In genomic region chr10:20372748-20373147, GRCh38 we compare ENCODE assay signal across 2 cellular contexts.
TF ChIP-seq lines count a peak whose summit lies in the region.

No MANE protein-coding gene starts in this region.

TF ChIP-seq in GM23338, 12 proteins besides CTCF, POLR2A, EP300 and RAD21 (continued from another document):
- TF ChIP-seq ETS1 (IDR thresholded peaks at IDR 0.05) = no peak
- peak; percentile 81 for TF ChIP-seq NANOG (IDR thresholded peaks at IDR 0.05; ENCODE audit: borderline replicate concordance)
- TF ChIP-seq POLR2AphosphoS5 (IDR thresholded peaks at IDR 0.05; ENCODE audit: low read depth) = no peak
- TF ChIP-seq STAT1 (IDR thresholded peaks at IDR 0.05; ENCODE audit: unreplicated experiment) = no peak
- TF ChIP-seq ZNF331 (CRISPR knock-in tag; IDR thresholded peaks at IDR 0.05; ENCODE audit: low read depth) = no peak
- no peak for TF ChIP-seq JUNB (IDR thresholded peaks at IDR 0.05; ENCODE audit: unreplicated experiment)

TF ChIP-seq in WTC11, 78 proteins besides CTCF, POLR2A, EP300 and RAD21 (continued from another document):
- no peak for TF ChIP-seq ARID4B (CRISPR knock-in tag; IDR thresholded peaks at IDR 0.05; ENCODE audit: borderline replicate concordance)
- TF ChIP-seq ESRRA (CRISPR knock-in tag; IDR thresholded peaks at IDR 0.05; ENCODE audit: borderline replicate concordance) = no peak
- TF ChIP-seq NR2C2 (CRISPR knock-in tag; IDR thresholded peaks at IDR 0.05) = no peak
- TF ChIP-seq ZNF232 (CRISPR knock-in tag; IDR thresholded peaks at IDR 0.05) = 0 out of 2 replicates have a peak, but pooled peaks have one; percentile 33
- TF ChIP-seq NFE2L1 (CRISPR knock-in tag; IDR thresholded peaks at IDR 0.05) = no peak
- TF ChIP-seq ETV6 (CRISPR knock-in tag; IDR thresholded peaks at IDR 0.05) = peak; percentile 38; the same call in 1 of the 2 replicates
- TF ChIP-seq ZNF219 (CRISPR knock-in tag; IDR thresholded peaks at IDR 0.05; ENCODE audit: borderline replicate concordance) = no peak
- no peak for TF ChIP-seq ELF4 (CRISPR knock-in tag; IDR thresholded peaks at IDR 0.05; ENCODE audit: low read depth)
- no peak for TF ChIP-seq SMAD3 (CRISPR knock-in tag; IDR thresholded peaks at IDR 0.05; ENCODE audit: borderline replicate concordance)
- TF ChIP-seq SOX15 (CRISPR knock-in tag; IDR thresholded peaks at IDR 0.05) = no peak
- no peak for TF ChIP-seq ZNF317 (CRISPR knock-in tag; IDR thresholded peaks at IDR 0.05; ENCODE audit: borderline replicate concordance, low read depth)
- TF ChIP-seq ZNF532 (CRISPR knock-in tag; IDR thresholded peaks at IDR 0.05; ENCODE audit: borderline replicate concordance) = no peak
